In the genomic region with DNA sequence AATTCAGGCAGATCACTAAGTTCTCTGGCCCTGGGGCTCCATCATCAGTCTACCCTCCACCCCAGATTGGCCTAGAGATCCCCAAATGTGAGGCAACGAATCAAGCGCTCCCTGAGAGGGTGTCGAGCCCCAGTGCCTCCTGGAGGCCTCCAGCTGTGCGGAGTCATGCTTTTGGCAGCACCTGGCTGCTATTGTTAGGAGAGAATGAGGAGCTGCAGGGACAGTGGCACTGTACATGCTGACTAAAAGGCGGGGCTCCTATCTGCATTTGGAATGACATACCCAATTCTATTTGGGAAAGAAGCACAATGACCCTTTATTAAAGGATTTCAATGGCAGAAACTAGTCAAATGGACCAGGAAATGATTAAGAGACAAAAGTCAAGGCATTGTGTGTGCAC, we compare ENCODE assay signal across 23 cellular contexts.
DNase-seq lines count a peak whose midpoint lies in the region; ATAC-seq and TF ChIP-seq lines count a peak whose summit lies in the region.
"Had no signal": no experiment of that assay in that cellular context is flagged by ENCODE, and none has a peak within 500 bp of the region (broad histone marks: within the 10 kb centered on the region; RNA-seq: fewer than 3 reads in every experiment).

No MANE protein-coding gene starts in this region.

- no peaks in the 10 kb centered on the region for H3K27me3 ChIP-seq in ovary
- H3K27me3 ChIP-seq: BLaER1, MG63 had no signal

- DNase-seq in hypothalamus (lab: John Stamatoyannopoulos, UW) = peak in 29 of 51 donors; percentile 4 to 57 (median 21)
- DNase-seq in nucleus accumbens (lab: John Stamatoyannopoulos, UW) = peak in 40 of 56 donors; percentile 2 to 58 (median 35)
- no peak for DNase-seq in ovary
- DNase-seq in nephron progenitor cell = no peak
- DNase-seq in NCI-H2107 treated with DMSO at 0.1 percent for 48 hours (lab: John Stamatoyannopoulos, UW; ENCODE audit: unreplicated experiment) = no peak
- DNase-seq: CD4-positive, alpha-beta memory T cell; DMS153; H7; MG63; NCI-H1048; NCI-H1417 treated with DMSO at 0.1 percent for 48 hours; NCI-H187; NCI-H2107; NCI-H510A treated with DMSO at 0.1 percent for 48 hours; NCI-H774; OCI-M1; Right ventricle myocardium superior had no signal

- no peaks in the 10 kb centered on the region for H3K36me3 ChIP-seq in ovary
- H3K36me3 ChIP-seq: BLaER1, MG63 had no signal

- ATAC-seq in HG03521 (IDR thresholded peaks at IDR 0.05; ENCODE audit: unreplicated experiment) = no peak
- ATAC-seq: HepG2, K562 had no signal

- no peaks in the 10 kb centered on the region for H3K4me1 ChIP-seq in ovary (ENCODE audit: insufficient read depth)
- H3K4me1 ChIP-seq: BLaER1 had no signal

- H3K9me3 Mint-ChIP-seq in nephron progenitor cell = no peaks in the 10 kb centered on the region

- no peaks in the 10 kb centered on the region for H3K4me1 Mint-ChIP-seq in nephron progenitor cell
- H3K4me1 Mint-ChIP-seq: CD4-positive, alpha-beta memory T cell had no signal

- H3K4me3 Mint-ChIP-seq in nephron progenitor cell = no peak overlapping the region
- H3K4me3 Mint-ChIP-seq: CD4-positive, alpha-beta memory T cell had no signal

- H3K36me3 Mint-ChIP-seq in nephron progenitor cell (ENCODE audit: low read depth) = no peaks in the 10 kb centered on the region
- H3K36me3 Mint-ChIP-seq: CD4-positive, alpha-beta memory T cell had no signal

- no peak for TF ChIP-seq EP300 in ovary (IDR thresholded peaks at IDR 0.05)

- peaks cover 3% of the 10 kb centered on the region for H3K27me3 Mint-ChIP-seq in nephron progenitor cell (ENCODE audit: low read depth, poor library complexity)

- H3K27ac ChIP-seq in angular gyrus (ENCODE audit: low read depth, low read length) = peak overlapping the region; percentile 14
- H3K27ac ChIP-seq in ovary = no peak overlapping the region
- H3K27ac ChIP-seq: BLaER1, HL-60 had no signal

- no peak overlapping the region for H3K27ac Mint-ChIP-seq in nephron progenitor cell
- H3K27ac Mint-ChIP-seq: CD4-positive, alpha-beta memory T cell had no signal

- TF ChIP-seq POLR2A in ovary (IDR thresholded peaks at IDR 0.05) = no peak

- TF ChIP-seq CTCF in ovary (IDR thresholded peaks at IDR 0.05) (no peak), nephron progenitor cell (IDR thresholded peaks at IDR 0.05) (no peak)

- whole genome bisulfite sequencing in ovary, 3 donors = 81 to 88% (median 85%) methylated on average over 5 of the region's 5 CpGs

- H3K9me3 ChIP-seq in ovary = no peaks in the 10 kb centered on the region
- H3K9me3 ChIP-seq: MG63 had no signal

- no peak overlapping the region for H3K4me3 ChIP-seq in ovary
- H3K4me3 ChIP-seq: BLaER1, K562, MG63 had no signal

- intact Hi-C loops in ovary (cut with DNase I) = no loop called here

Comparison
In these comparisons a context has a peak if more than half of its experiments do, and no peak if none do; other contexts are left out.
1. DNase-seq: peak in hypothalamus (29 of 51) and nucleus accumbens (40 of 56); none in ovary (0 of 5), nephron progenitor cell (single experiment) and NCI-H2107 treated with DMSO at 0.1 percent for 48 hours (single experiment).